23 cellular contexts compared by ENCODE assay signal in the genomic region with DNA sequence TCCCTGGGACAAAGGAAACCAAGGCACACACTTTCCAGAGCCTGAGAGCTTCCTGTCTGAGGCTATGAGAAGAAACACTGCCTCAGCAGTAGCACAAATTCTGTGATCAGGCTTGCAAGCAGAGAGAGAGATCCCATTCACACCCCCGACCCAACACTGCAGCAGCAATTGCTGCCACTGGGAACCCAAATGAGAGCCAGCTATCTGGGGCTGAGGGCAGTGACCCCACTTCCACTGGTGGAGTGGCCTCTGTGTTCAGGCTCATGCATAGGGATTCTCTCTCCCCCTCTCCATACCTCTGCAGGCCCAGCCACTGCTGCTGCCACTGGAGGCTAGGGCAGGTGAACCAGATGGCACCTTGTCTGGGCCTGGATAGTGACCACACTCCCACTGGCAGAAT.
DNase-seq lines count a peak whose midpoint lies in the region; TF ChIP-seq lines count a peak whose summit lies in the region.
"Had no signal": no experiment of that assay in that cellular context is flagged by ENCODE, and none has a peak within 500 bp of the region (broad histone marks: within the 10 kb centered on the region; RNA-seq: fewer than 3 reads in every experiment).

No MANE protein-coding gene starts in this region.

- no peak overlapping the region for H3K18ac ChIP-seq in H9 (ENCODE audit: insufficient read length, low read depth, low read length)

- H4K20me1 ChIP-seq in H9 (ENCODE audit: control insufficient read depth, insufficient read depth, insufficient read length) (no peaks in the 10 kb centered on the region), osteoblast (ENCODE audit: insufficient read depth, low read length) (no peaks in the 10 kb centered on the region)
- H4K20me1 ChIP-seq: BLaER1 had no signal

- H3K4me1 ChIP-seq in H9 (ENCODE audit: insufficient read depth, low read length) (no peaks in the 10 kb centered on the region), osteoblast (ENCODE audit: insufficient read depth, low read length) (no peaks in the 10 kb centered on the region), spleen (no peaks in the 10 kb centered on the region), adrenal gland (replicated peaks in 1 of 2) (no peaks in the 10 kb centered on the region)
- H3K4me1 ChIP-seq: BE2C, BLaER1 had no signal

- H3K9me3 ChIP-seq in H9 (ENCODE audit: control insufficient read depth, low read depth, low read length), result no peaks in the 10 kb centered on the region
- no peaks in the 10 kb centered on the region for H3K9me3 ChIP-seq in osteoblast (ENCODE audit: low read depth, low read length)
- peaks cover 0 to 6% (median 0%) of the 10 kb centered on the region in 8 donors for H3K9me3 ChIP-seq in spleen
- peaks cover 0 to 4% (median 0%) of the 10 kb centered on the region in 3 donors for H3K9me3 ChIP-seq in adrenal gland (replicated peaks in 1 of 3)
- H3K9me3 ChIP-seq: BE2C, BLaER1 had no signal

- H3K4me2 ChIP-seq in H9 (ENCODE audit: insufficient read depth, insufficient read length, low read length), result no peak overlapping the region
- no peak overlapping the region for H3K4me2 ChIP-seq in osteoblast (ENCODE audit: insufficient read depth, low read length)
- H3K4me2 ChIP-seq: BLaER1 had no signal

- H2BK5ac ChIP-seq in H9 (ENCODE audit: insufficient read length, low read length), result no peak overlapping the region

- WGBS in H9 (ENCODE audit: extremely low coverage, insufficient read length, low lambda C conversion rate), result no CpG with 5 or more reads among the region's 1 CpG
- 78 to 100% (median 89%) methylated on average over 1 of the region's 1 CpG for WGBS in spleen, 5 donors
- WGBS in adrenal gland, 4 donors, result 57 to 92% (median 86%) methylated on average over 1 of the region's 1 CpG

- no peak overlapping the region for H3K4ac ChIP-seq in H9 (ENCODE audit: low read depth, low read length)

- H3T11ph ChIP-seq in H9 (ENCODE audit: low read length), result no peak overlapping the region

- H3K4me3 Mint-ChIP-seq in H9, result no peak overlapping the region
- H3K4me3 Mint-ChIP-seq: CD14-positive monocyte; CD4-positive, alpha-beta memory T cell; CD4-positive, CD25-positive, alpha-beta regulatory T cell; CD8-positive, alpha-beta memory T cell had no signal

- no peak for TF ChIP-seq CTCF in H9 (conservative IDR thresholded peaks at IDR 0.05)
- no peak for TF ChIP-seq CTCF in osteoblast (IDR thresholded peaks at IDR 0.05; ENCODE audit: extremely low read depth, low read depth, low read length)
- TF ChIP-seq CTCF in spleen (IDR thresholded peaks at IDR 0.05 in 8 of 11, conservative IDR thresholded peaks at IDR 0.05 in 3 of 11), result no peak
- TF ChIP-seq CTCF in adrenal gland (IDR thresholded peaks at IDR 0.05), result no peak

- no peak overlapping the region for H4K8ac ChIP-seq in H9 (replicated peaks; ENCODE audit: insufficient read length, low read depth, low read length)

- H3K36me3 ChIP-seq in osteoblast (ENCODE audit: insufficient read depth, low read length) (no peaks in the 10 kb centered on the region), spleen (no peaks in the 10 kb centered on the region), H7 (replicated peaks; ENCODE audit: control insufficient read depth, insufficient read depth, low read length) (no peaks in the 10 kb centered on the region), adrenal gland (replicated peaks in 1 of 2) (no peaks in the 10 kb centered on the region)
- H3K36me3 ChIP-seq: BE2C, BLaER1 had no signal

- no peaks in the 10 kb centered on the region for H3K23me2 ChIP-seq in H9 (ENCODE audit: insufficient read length, low read depth, low read length, poor library complexity, severe bottlenecking)

- no peak overlapping the region for H3K56ac ChIP-seq in H9 (ENCODE audit: insufficient read length, low read depth, low read length)

- H2BK15ac ChIP-seq in H9 (ENCODE audit: low read depth, low read length), result no peak overlapping the region

- H3K79me2 ChIP-seq in H9 (ENCODE audit: insufficient read depth, low read length), result no peaks in the 10 kb centered on the region
- H3K79me2 ChIP-seq in osteoblast (ENCODE audit: insufficient read depth, low read length), result no peaks in the 10 kb centered on the region

- no peak overlapping the region for H2BK120ac ChIP-seq in H9 (ENCODE audit: low read depth, low read length, poor library complexity, severe bottlenecking)

- H3K23ac ChIP-seq in H9 (ENCODE audit: insufficient read length, low read depth, low read length), result no peak overlapping the region

- H3K9me3 Mint-ChIP-seq in H9, result no peaks in the 10 kb centered on the region

- H3K27me3 Mint-ChIP-seq in H9 (ENCODE audit: low read depth), result no peaks in the 10 kb centered on the region
- H3K27me3 Mint-ChIP-seq: CD4-positive, CD25-positive, alpha-beta regulatory T cell had no signal

- intact Hi-C loops in spleen (cut with DNase I; ENCODE audit: low total_unique reads), result no loop called here
- intact Hi-C loops in adrenal gland (cut with DNase I), result no loop called here

- no peak overlapping the region for H2AK5ac ChIP-seq in H9 (ENCODE audit: insufficient read length, low read length)

- no peak overlapping the region for H3K9ac ChIP-seq in H9 (ENCODE audit: extremely low read depth, insufficient read length, low read length)
- H3K9ac ChIP-seq: BLaER1 had no signal

- no peaks in the 10 kb centered on the region for H3K36me3 Mint-ChIP-seq in H9 (ENCODE audit: insufficient read depth in 1 of 3, low read depth in 3 of 3)
- H3K36me3 Mint-ChIP-seq: CD14-positive monocyte; CD4-positive, alpha-beta memory T cell; CD4-positive, CD25-positive, alpha-beta regulatory T cell had no signal

- no peaks in the 10 kb centered on the region for H3K4me1 Mint-ChIP-seq in H9
- H3K4me1 Mint-ChIP-seq: CD14-positive monocyte; CD4-positive, alpha-beta memory T cell; CD4-positive, CD25-positive, alpha-beta regulatory T cell; CD8-positive, alpha-beta memory T cell had no signal

- H2BK12ac ChIP-seq in H9 (ENCODE audit: insufficient read length, low read depth, low read length), result no peak overlapping the region

- no peak overlapping the region for H3K27ac ChIP-seq in H9 (ENCODE audit: insufficient read length, low read depth, low read length)
- H3K27ac ChIP-seq in osteoblast (ENCODE audit: low read depth, low read length), result no peak overlapping the region
- no peak overlapping the region for H3K27ac ChIP-seq in spleen
- no peak overlapping the region for H3K27ac ChIP-seq in adrenal gland
- H3K27ac ChIP-seq: BLaER1 had no signal

- no peak overlapping the region for H2BK20ac ChIP-seq in H9 (ENCODE audit: low read depth, low read length, poor library complexity, severe bottlenecking)

- H4K5ac ChIP-seq in H9 (ENCODE audit: insufficient read length, low read depth, low read length), result no peak overlapping the region

- H3K27ac Mint-ChIP-seq in H9, result peak overlapping the region in 2 of 3 experiments; percentile 41 to 63; a peak in 1 of 7 replicates
- H3K27ac Mint-ChIP-seq: CD4-positive, alpha-beta memory T cell; CD4-positive, CD25-positive, alpha-beta regulatory T cell had no signal

- no peak for TF ChIP-seq POLR2A in spleen (IDR thresholded peaks at IDR 0.05)
- no peak for TF ChIP-seq POLR2A in adrenal gland (IDR thresholded peaks at IDR 0.05)

- H3K4me3 ChIP-seq in osteoblast (ENCODE audit: insufficient read depth, low read length) (no peak overlapping the region), spleen (no peak overlapping the region), H7 (ENCODE audit: insufficient read depth, low read depth, low read length) (no peak overlapping the region), adrenal gland (no peak overlapping the region)
- H3K4me3 ChIP-seq: BLaER1, GM12878 had no signal

- H4K91ac ChIP-seq in H9 (ENCODE audit: insufficient read length, low read depth, low read length), result no peak overlapping the region

- H3K27me3 ChIP-seq in H9 (ENCODE audit: insufficient read depth, low read length) (no peaks in the 10 kb centered on the region), osteoblast (ENCODE audit: insufficient read depth, low read length) (no peaks in the 10 kb centered on the region), spleen (replicated peaks in 1 of 7) (no peaks in the 10 kb centered on the region), H7 (ENCODE audit: control insufficient read depth, insufficient read depth, low read length) (no peaks in the 10 kb centered on the region), adrenal gland (no peaks in the 10 kb centered on the region)
- H3K27me3 ChIP-seq: BE2C, BLaER1 had no signal

- H3K14ac ChIP-seq in H9 (ENCODE audit: insufficient read depth, low read length), result no peak overlapping the region

- DNase-seq in H9, result no peak
- peak; percentile 19 for DNase-seq in osteoblast (ENCODE audit: insufficient read length, low spot score, missing footprints)
- DNase-seq in spleen, result peak; percentile 52
- DNase-seq in H7, result no peak
- no peak for DNase-seq in adrenal gland
- DNase-seq: 8988T; ACHN; BE2C; C1 segment of cervical spinal cord; CD4-positive, alpha-beta memory T cell; CD4-positive, CD25-positive, alpha-beta regulatory T cell; CD8-positive, alpha-beta memory T cell; COR-L47; DMS 273 treated with DMSO at 0.1 percent for 48 hours; DMS153; DMS53; DMS79; DND-41; EL; GDM1 had no signal

- H3K79me1 ChIP-seq in H9 (ENCODE audit: insufficient read depth, low read depth, low read length, poor library complexity, severe bottlenecking), result no peaks in the 10 kb centered on the region

- H2AFZ ChIP-seq in H9 (ENCODE audit: low read length), result no peak overlapping the region
- no peak overlapping the region for H2AFZ ChIP-seq in osteoblast (ENCODE audit: low read length)

Comparison
In these comparisons a context has a peak if more than half of its experiments do, and no peak if none do; other contexts are left out.
1. DNase-seq: peak in osteoblast (single experiment) and spleen (single experiment); none in H9 (single experiment), H7 (single experiment) and adrenal gland (0 of 7).